21 cellular contexts compared by ENCODE assay signal in genomic region chr16:69118994-69119393, GRCh38. TPM values are rescaled to one million over a fixed set of nuclear protein-coding genes. Genes with fewer than 3 reads are reported as not detected.
DNase-seq lines count a peak whose midpoint lies in the region; ATAC-seq, FAIRE-seq and TF ChIP-seq lines count a peak whose summit lies in the region.
"Had no signal": no experiment of that assay in that cellular context is flagged by ENCODE, and none has a peak within 500 bp of the region (broad histone marks: within the 10 kb centered on the region; RNA-seq: fewer than 3 reads in every experiment).

No MANE protein-coding gene starts in this region.

- H3K9me3 ChIP-seq in body of pancreas (no peaks in the 10 kb centered on the region), right lobe of liver (no peaks in the 10 kb centered on the region), small intestine (ENCODE audit: control insufficient read depth, low read depth) (no peaks in the 10 kb centered on the region)
- H3K9me3 ChIP-seq: BE2C, Caco-2, HAP-1 had no signal

- TF ChIP-seq CTCF in body of pancreas (IDR thresholded peaks at IDR 0.05) (no peak), right lobe of liver (IDR thresholded peaks at IDR 0.05) (no peak), dorsolateral prefrontal cortex (IDR thresholded peaks at IDR 0.05 in 54 of 56, conservative IDR thresholded peaks at IDR 0.05 in 2 of 56; ENCODE audit: low read depth in 1 of 56, partially characterized antibody in 56 of 56) (no peak)

- TF ChIP-seq POLR2A in body of pancreas (IDR thresholded peaks at IDR 0.05) (no peak), right lobe of liver (IDR thresholded peaks at IDR 0.05) (no peak)

- no peaks in the 10 kb centered on the region for H3K27me3 ChIP-seq in body of pancreas
- no peaks in the 10 kb centered on the region for H3K27me3 ChIP-seq in right lobe of liver
- no peaks in the 10 kb centered on the region for H3K27me3 ChIP-seq in small intestine (ENCODE audit: control insufficient read depth in 2 of 2, insufficient read depth in 2 of 2, low read length in 2 of 2)
- no peaks in the 10 kb centered on the region for H3K27me3 ChIP-seq in dorsolateral prefrontal cortex
- H3K27me3 ChIP-seq: BE2C had no signal

- H3K36me3 ChIP-seq in body of pancreas (replicated peaks in 1 of 2; ENCODE audit: insufficient read depth in 1 of 2, low read depth in 2 of 2): no peaks in the 10 kb centered on the region
- peaks cover 0 to 9% (median 5%) of the 10 kb centered on the region in 4 donors for H3K36me3 ChIP-seq in right lobe of liver
- H3K36me3 ChIP-seq in small intestine (ENCODE audit: control insufficient read depth in 2 of 2, insufficient read depth in 2 of 2, low read length in 2 of 2): peaks cover 3 to 4% of the 10 kb centered on the region in 2 donors

- H3K4me3 ChIP-seq in body of pancreas: no peak overlapping the region
- H3K4me3 ChIP-seq in right lobe of liver: no peak overlapping the region
- no peak overlapping the region for H3K4me3 ChIP-seq in small intestine (ENCODE audit: low read depth in 1 of 2, low read length in 2 of 2)
- no peak overlapping the region for H3K4me3 ChIP-seq in dorsolateral prefrontal cortex
- H3K4me3 ChIP-seq: GM23248, HAP-1 had no signal

- H3K4me1 ChIP-seq in body of pancreas: peaks cover 28% of the 10 kb centered on the region
- peaks cover 0 to 28% (median 12%) of the 10 kb centered on the region in 4 donors for H3K4me1 ChIP-seq in right lobe of liver
- H3K4me1 ChIP-seq in small intestine (ENCODE audit: control insufficient read depth in 2 of 2, insufficient read depth in 1 of 2, low read depth in 1 of 2, low read length in 1 of 2): peaks cover 0 to 2% of the 10 kb centered on the region in 2 donors
- H3K4me1 ChIP-seq: BE2C, Caco-2, HAP-1 had no signal

- intact Hi-C loops in body of pancreas (cut with DNase I): no loop called here
- intact Hi-C loops in right lobe of liver (cut with DNase I): loop anchor here in 1 of 2 donors (10.0 kb wide), 1 partner anchor 274 kb away; the partner anchor contains the start of gene TANGO6
- intact Hi-C loops in dorsolateral prefrontal cortex (cut with DNase I): no loop called here

- DNase-seq in body of pancreas (peak; percentile 75 to 86 (median 82)), right lobe of liver (peak; percentile 76 to 91 (median 88)), small intestine (peak; percentile 66), NOMO-1 (lab: John Stamatoyannopoulos, UW; ENCODE audit: unreplicated experiment in 2 of 2) (no peak), dorsolateral prefrontal cortex (no peak), NCI-H748 (lab: John Stamatoyannopoulos, UW; ENCODE audit: unreplicated experiment) (no peak)
- DNase-seq in effector CD4-positive, alpha-beta T cell: no peak
- DNase-seq: ACHN; BE2C; C1 segment of cervical spinal cord; Caco-2; CD4-positive, CD25-positive, alpha-beta regulatory T cell; GM23248; HFFc6 had no signal

- peak overlapping the region in 3 of 4 donors; percentile 27 to 65 (median 48) for H3K27ac ChIP-seq in body of pancreas
- peak overlapping the region in 2 of 3 donors; percentile 2 to 68 for H3K27ac ChIP-seq in right lobe of liver
- H3K27ac ChIP-seq in small intestine (ENCODE audit: low read depth in 1 of 2, low read length in 1 of 2): no peak overlapping the region
- no peak overlapping the region for H3K27ac ChIP-seq in dorsolateral prefrontal cortex
- H3K27ac ChIP-seq: GM23248 had no signal

- 21 to 25% methylated on average over 2 of the region's 2 CpGs for WGBS in body of pancreas, 2 donors
- WGBS in right lobe of liver (ENCODE audit: insufficient coverage, low coverage, low lambda C conversion rate, missing lambda C conversion rate): 0% methylated on average over 1 of the region's 2 CpGs
- 60 to 89% (median 70%) methylated on average over 2 of the region's 2 CpGs for WGBS in small intestine, 3 donors

- ATAC-seq in body of pancreas (peak; percentile 74), right lobe of liver (peak; percentile 93 to 95 (median 94))

- FAIRE-seq in small intestine (lab: Jason Lieb, UNC): no peak
- FAIRE-seq: A204.1, D721Med, G401.6, GM12892, GM18507 had no signal

RNA-seq across cellular contexts. Expression of gene CHTF8, which starts 13.4 kb away (rescaled TPM):
- total RNA-seq in body of pancreas (10 to 100 TPM; 35.3 to 39.4 TPM), right lobe of liver (10 to 100 TPM; 56.6 to 78.3 (median 65.4) TPM), dorsolateral prefrontal cortex (10 to 100 TPM; 40.8 to 90.1 (median 64.5) TPM)
- 10 to 100 TPM; 62.4 to 81.9 (median 67.3) TPM for polyA plus RNA-seq in small intestine

RNA-seq across cellular contexts. Expression of gene UTP4, which starts 13.5 kb away (rescaled TPM):
- 10 to 100 TPM in 1 of 2 donors, 1 to 10 TPM in 1; 9.2 to 12.2 TPM for total RNA-seq in body of pancreas
- 10 to 100 TPM; 13.9 to 22.2 (median 19.6) TPM for total RNA-seq in right lobe of liver
- polyA plus RNA-seq in small intestine: 10 to 100 TPM in 2 of 3 donors, 1 to 10 TPM in 1; 6.3 to 24.4 (median 13.8) TPM
- 10 to 100 TPM; 24.8 to 57.1 (median 40.2) TPM for total RNA-seq in dorsolateral prefrontal cortex

RNA-seq across cellular contexts. Expression of gene HAS3, which starts 13.5 kb away (rescaled TPM):
- total RNA-seq in body of pancreas: under 1 TPM; 0.26 to 0.99 TPM
- 1 to 10 TPM in 1 of 6 experiments, under 1 TPM in 5; 0.39 to 1.0 (median 0.63) TPM for total RNA-seq in right lobe of liver
- 1 to 10 TPM in 2 of 3 donors, under 1 TPM in 1; 0.67 to 5.3 (median 1.1) TPM for polyA plus RNA-seq in small intestine
- 1 to 10 TPM in 119 of 120 experiments, under 1 TPM in 1; 1.00 to 5.7 (median 2.7) TPM for total RNA-seq in dorsolateral prefrontal cortex
- total RNA-seq: H4 had no signal
- polyA plus RNA-seq: GM23248 had no signal

Comparison
In these comparisons a context has a peak if more than half of its experiments do, and no peak if none do; other contexts are left out.
1. DNase-seq: peak in body of pancreas (4 of 4), right lobe of liver (3 of 3) and small intestine (single experiment); none in effector CD4-positive, alpha-beta T cell (single experiment), NOMO-1 (0 of 2), dorsolateral prefrontal cortex (0 of 10) and NCI-H748 (single experiment).
2. H3K27ac ChIP-seq: peak in body of pancreas (3 of 4) and right lobe of liver (2 of 3); none in small intestine (0 of 2) and dorsolateral prefrontal cortex (0 of 59).